In genomic region chr1:203686091-203686632, GRCh38 we compare ENCODE assay signal across 11 cellular contexts. TPM values are rescaled to one million over a fixed set of nuclear protein-coding genes. Genes with fewer than 3 reads are reported as not detected.
A peak's percentile ranks its signal among the peaks of the same experiment; 100 is the strongest.
DNase-seq lines count a peak whose midpoint lies in the region; ATAC-seq and TF ChIP-seq lines count a peak whose summit lies in the region.
"Had no signal": no experiment of that assay in that cellular context is flagged by ENCODE, and none has a peak within 500 bp of the region (broad histone marks: within the 10 kb centered on the region; RNA-seq: fewer than 3 reads in every experiment).

No MANE protein-coding gene starts in this region.

- peaks cover 16% of the 10 kb centered on the region for H3K36me3 Mint-ChIP-seq in activated naive CD4-positive, alpha-beta T cell treated with anti-CD3 and anti-CD28 coated beads, Interleukin-2, amount 50 U/mL, for 24 hours
- H3K36me3 Mint-ChIP-seq in brain = peaks cover 46% of the 10 kb centered on the region

- H3K4me3 ChIP-seq in lower lobe of right lung = no peak overlapping the region
- no peak overlapping the region for H3K4me3 ChIP-seq in vagina
- H3K4me3 ChIP-seq in spleen = no peak overlapping the region

- no peak overlapping the region for H3K4me3 Mint-ChIP-seq in activated naive CD4-positive, alpha-beta T cell treated with anti-CD3 and anti-CD28 coated beads, Interleukin-2, amount 50 U/mL, for 24 hours
- peak overlapping the region in 4 of 5 experiments; percentile 7 to 42 (median 12) for H3K4me3 Mint-ChIP-seq in brain

- no peak for ATAC-seq in lower lobe of right lung
- no peak for ATAC-seq in HG03571 (IDR thresholded peaks at IDR 0.05; ENCODE audit: unreplicated experiment)

- intact Hi-C loops in lower lobe of right lung (cut with DNase I) (no loop called here), vagina (cut with DNase I) (no loop called here), spleen (cut with DNase I; ENCODE audit: low total_unique reads) (no loop called here)

- H3K27me3 ChIP-seq in lower lobe of right lung (ENCODE audit: low read depth) (no peaks in the 10 kb centered on the region), vagina (no peaks in the 10 kb centered on the region), spleen (replicated peaks in 1 of 7) (no peaks in the 10 kb centered on the region)

- H3K27ac ChIP-seq in lower lobe of right lung (peak overlapping the region; percentile 58), vagina (peak overlapping the region; percentile 43), spleen (no peak overlapping the region)

- no peaks in the 10 kb centered on the region for H3K9me3 Mint-ChIP-seq in activated naive CD4-positive, alpha-beta T cell treated with anti-CD3 and anti-CD28 coated beads, Interleukin-2, amount 50 U/mL, for 24 hours
- H3K9me3 Mint-ChIP-seq in brain = no peaks in the 10 kb centered on the region

- no peak for DNase-seq in activated naive CD4-positive, alpha-beta T cell treated with Interleukin-2 at 50 U/mL for 16 hours
- no peak for DNase-seq in lower lobe of right lung
- no peak for DNase-seq in vagina (ENCODE audit: extremely low spot score in 2 of 2)
- no peak for DNase-seq in spleen
- no peak for DNase-seq in Kasumi-1 (lab: John Stamatoyannopoulos, UW)
- DNase-seq: AML-193; MM.1S; stimulated activated CD4-positive, alpha-beta T cell treated with anti-CD3 and anti-CD28 coated beads, Interleukin-12 subunit alpha, Interleukin-12 subunit beta, amount 100 ng/mL, for 4 hours had no signal

- H3K4me1 ChIP-seq in lower lobe of right lung = peaks cover 37% of the 10 kb centered on the region
- H3K4me1 ChIP-seq in vagina = peaks cover 47% of the 10 kb centered on the region
- peaks cover 0 to 21% (median 10%) of the 10 kb centered on the region in 6 donors for H3K4me1 ChIP-seq in spleen

- TF ChIP-seq CTCF in brain (conservative IDR thresholded peaks at IDR 0.05) (no peak), lower lobe of right lung (IDR thresholded peaks at IDR 0.05) (no peak), vagina (IDR thresholded peaks at IDR 0.05) (no peak), spleen (IDR thresholded peaks at IDR 0.05 in 8 of 11, conservative IDR thresholded peaks at IDR 0.05 in 3 of 11) (no peak)

- H3K9me3 ChIP-seq in lower lobe of right lung (no peaks in the 10 kb centered on the region), vagina (no peaks in the 10 kb centered on the region), spleen (no peaks in the 10 kb centered on the region)

- H3K27me3 Mint-ChIP-seq in activated naive CD4-positive, alpha-beta T cell treated with anti-CD3 and anti-CD28 coated beads, Interleukin-2, amount 50 U/mL, for 24 hours = no peaks in the 10 kb centered on the region
- H3K27me3 Mint-ChIP-seq in brain = no peaks in the 10 kb centered on the region

- peaks cover 46% of the 10 kb centered on the region for H3K4me1 Mint-ChIP-seq in activated naive CD4-positive, alpha-beta T cell treated with anti-CD3 and anti-CD28 coated beads, Interleukin-2, amount 50 U/mL, for 24 hours
- peaks cover 49% of the 10 kb centered on the region for H3K4me1 Mint-ChIP-seq in brain

- 68 to 87% (median 86%) methylated on average over 3 of the region's 3 CpGs for WGBS in spleen, 5 donors

- H3K36me3 ChIP-seq in lower lobe of right lung (peaks cover 65% of the 10 kb centered on the region), vagina (no peaks in the 10 kb centered on the region), spleen (peaks cover 0 to 52% (median 3%) of the 10 kb centered on the region in 6 donors)

- no peak for TF ChIP-seq POLR2A in vagina (IDR thresholded peaks at IDR 0.05)
- no peak for TF ChIP-seq POLR2A in spleen (IDR thresholded peaks at IDR 0.05)

- peak overlapping the region; percentile 49 for H3K27ac Mint-ChIP-seq in activated naive CD4-positive, alpha-beta T cell treated with anti-CD3 and anti-CD28 coated beads, Interleukin-2, amount 50 U/mL, for 24 hours
- peak overlapping the region; percentile 71 to 96 (median 90) for H3K27ac Mint-ChIP-seq in brain

RNA-seq across cellular contexts. Expression of gene ATP2B4, which starts 59.5 kb away (rescaled TPM):
- 95.2 TPM for polyA plus RNA-seq in brain (ENCODE audit: insufficient read depth, low read depth, low replicate concordance)
- 92.3 TPM for total RNA-seq in lower lobe of right lung
- 101 TPM for total RNA-seq in vagina
- 10 to 100 TPM; 34.5 to 78.5 (median 55.2) TPM for total RNA-seq in spleen
- polyA plus RNA-seq in spleen = 1 to 10 TPM; 6.2 to 8.6 (median 6.7) TPM

Comparison
In these comparisons a context has a peak if more than half of its experiments do, and no peak if none do; other contexts are left out.
1. H3K27ac ChIP-seq: peak in lower lobe of right lung (single experiment) and vagina (single experiment); none in spleen (0 of 8).